Comparison of ENCODE assay signal across 1 cellular context in the genomic region with DNA sequence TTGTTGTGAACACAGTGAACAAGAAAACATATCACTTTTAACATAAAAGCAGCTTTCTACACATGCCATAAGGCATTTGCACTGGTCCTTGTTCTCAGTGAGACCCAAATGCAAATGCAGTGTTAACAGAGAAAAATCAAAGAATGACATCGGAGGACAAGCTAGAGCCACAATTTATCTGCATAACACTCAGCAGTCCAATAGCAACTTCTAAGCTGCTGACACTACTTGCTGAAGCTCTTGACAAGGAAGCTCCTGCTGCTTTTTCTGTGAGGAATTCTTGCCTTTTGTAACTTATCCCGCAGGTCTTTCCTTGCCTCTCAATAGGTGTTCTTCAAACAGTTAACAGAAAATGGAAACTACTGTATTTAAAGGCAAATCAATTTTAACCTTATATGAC.
A peak's percentile ranks its signal among the peaks of the same experiment; 100 is the strongest.
TF ChIP-seq lines count a peak whose summit lies in the region.

No MANE protein-coding gene starts in this region.

TF ChIP-seq in H1, 55 proteins besides CTCF, POLR2A, EP300 and RAD21 (continued from another document):
- TF ChIP-seq, protein P1, sequence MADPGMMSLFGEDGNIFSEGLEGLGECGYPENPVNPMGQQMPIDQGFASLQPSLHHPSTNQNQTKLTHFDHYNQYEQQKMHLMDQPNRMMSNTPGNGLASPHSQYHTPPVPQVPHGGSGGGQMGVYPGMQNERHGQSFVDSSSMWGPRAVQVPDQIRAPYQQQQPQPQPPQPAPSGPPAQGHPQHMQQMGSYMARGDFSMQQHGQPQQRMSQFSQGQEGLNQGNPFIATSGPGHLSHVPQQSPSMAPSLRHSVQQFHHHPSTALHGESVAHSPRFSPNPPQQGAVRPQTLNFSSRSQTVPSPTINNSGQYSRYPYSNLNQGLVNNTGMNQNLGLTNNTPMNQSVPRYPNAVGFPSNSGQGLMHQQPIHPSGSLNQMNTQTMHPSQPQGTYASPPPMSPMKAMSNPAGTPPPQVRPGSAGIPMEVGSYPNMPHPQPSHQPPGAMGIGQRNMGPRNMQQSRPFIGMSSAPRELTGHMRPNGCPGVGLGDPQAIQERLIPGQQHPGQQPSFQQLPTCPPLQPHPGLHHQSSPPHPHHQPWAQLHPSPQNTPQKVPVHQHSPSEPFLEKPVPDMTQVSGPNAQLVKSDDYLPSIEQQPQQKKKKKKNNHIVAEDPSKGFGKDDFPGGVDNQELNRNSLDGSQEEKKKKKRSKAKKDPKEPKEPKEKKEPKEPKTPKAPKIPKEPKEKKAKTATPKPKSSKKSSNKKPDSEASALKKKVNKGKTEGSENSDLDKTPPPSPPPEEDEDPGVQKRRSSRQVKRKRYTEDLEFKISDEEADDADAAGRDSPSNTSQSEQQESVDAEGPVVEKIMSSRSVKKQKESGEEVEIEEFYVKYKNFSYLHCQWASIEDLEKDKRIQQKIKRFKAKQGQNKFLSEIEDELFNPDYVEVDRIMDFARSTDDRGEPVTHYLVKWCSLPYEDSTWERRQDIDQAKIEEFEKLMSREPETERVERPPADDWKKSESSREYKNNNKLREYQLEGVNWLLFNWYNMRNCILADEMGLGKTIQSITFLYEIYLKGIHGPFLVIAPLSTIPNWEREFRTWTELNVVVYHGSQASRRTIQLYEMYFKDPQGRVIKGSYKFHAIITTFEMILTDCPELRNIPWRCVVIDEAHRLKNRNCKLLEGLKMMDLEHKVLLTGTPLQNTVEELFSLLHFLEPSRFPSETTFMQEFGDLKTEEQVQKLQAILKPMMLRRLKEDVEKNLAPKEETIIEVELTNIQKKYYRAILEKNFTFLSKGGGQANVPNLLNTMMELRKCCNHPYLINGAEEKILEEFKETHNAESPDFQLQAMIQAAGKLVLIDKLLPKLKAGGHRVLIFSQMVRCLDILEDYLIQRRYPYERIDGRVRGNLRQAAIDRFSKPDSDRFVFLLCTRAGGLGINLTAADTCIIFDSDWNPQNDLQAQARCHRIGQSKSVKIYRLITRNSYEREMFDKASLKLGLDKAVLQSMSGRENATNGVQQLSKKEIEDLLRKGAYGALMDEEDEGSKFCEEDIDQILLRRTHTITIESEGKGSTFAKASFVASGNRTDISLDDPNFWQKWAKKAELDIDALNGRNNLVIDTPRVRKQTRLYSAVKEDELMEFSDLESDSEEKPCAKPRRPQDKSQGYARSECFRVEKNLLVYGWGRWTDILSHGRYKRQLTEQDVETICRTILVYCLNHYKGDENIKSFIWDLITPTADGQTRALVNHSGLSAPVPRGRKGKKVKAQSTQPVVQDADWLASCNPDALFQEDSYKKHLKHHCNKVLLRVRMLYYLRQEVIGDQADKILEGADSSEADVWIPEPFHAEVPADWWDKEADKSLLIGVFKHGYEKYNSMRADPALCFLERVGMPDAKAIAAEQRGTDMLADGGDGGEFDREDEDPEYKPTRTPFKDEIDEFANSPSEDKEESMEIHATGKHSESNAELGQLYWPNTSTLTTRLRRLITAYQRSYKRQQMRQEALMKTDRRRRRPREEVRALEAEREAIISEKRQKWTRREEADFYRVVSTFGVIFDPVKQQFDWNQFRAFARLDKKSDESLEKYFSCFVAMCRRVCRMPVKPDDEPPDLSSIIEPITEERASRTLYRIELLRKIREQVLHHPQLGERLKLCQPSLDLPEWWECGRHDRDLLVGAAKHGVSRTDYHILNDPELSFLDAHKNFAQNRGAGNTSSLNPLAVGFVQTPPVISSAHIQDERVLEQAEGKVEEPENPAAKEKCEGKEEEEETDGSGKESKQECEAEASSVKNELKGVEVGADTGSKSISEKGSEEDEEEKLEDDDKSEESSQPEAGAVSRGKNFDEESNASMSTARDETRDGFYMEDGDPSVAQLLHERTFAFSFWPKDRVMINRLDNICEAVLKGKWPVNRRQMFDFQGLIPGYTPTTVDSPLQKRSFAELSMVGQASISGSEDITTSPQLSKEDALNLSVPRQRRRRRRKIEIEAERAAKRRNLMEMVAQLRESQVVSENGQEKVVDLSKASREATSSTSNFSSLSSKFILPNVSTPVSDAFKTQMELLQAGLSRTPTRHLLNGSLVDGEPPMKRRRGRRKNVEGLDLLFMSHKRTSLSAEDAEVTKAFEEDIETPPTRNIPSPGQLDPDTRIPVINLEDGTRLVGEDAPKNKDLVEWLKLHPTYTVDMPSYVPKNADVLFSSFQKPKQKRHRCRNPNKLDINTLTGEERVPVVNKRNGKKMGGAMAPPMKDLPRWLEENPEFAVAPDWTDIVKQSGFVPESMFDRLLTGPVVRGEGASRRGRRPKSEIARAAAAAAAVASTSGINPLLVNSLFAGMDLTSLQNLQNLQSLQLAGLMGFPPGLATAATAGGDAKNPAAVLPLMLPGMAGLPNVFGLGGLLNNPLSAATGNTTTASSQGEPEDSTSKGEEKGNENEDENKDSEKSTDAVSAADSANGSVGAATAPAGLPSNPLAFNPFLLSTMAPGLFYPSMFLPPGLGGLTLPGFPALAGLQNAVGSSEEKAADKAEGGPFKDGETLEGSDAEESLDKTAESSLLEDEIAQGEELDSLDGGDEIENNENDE (IDR thresholded peaks at IDR 0.05; ENCODE audit: insufficient replicate concordance, low read length), result peak; percentile 83
- TF ChIP-seq HDAC2 (IDR thresholded peaks at IDR 0.05; ENCODE audit: borderline replicate concordance in 1 of 2, low read depth in 2 of 2, low read length in 2 of 2), result peak in 1 of 2 experiments; percentile 74; a peak in 1 of 4 replicates
